In the genomic region with DNA sequence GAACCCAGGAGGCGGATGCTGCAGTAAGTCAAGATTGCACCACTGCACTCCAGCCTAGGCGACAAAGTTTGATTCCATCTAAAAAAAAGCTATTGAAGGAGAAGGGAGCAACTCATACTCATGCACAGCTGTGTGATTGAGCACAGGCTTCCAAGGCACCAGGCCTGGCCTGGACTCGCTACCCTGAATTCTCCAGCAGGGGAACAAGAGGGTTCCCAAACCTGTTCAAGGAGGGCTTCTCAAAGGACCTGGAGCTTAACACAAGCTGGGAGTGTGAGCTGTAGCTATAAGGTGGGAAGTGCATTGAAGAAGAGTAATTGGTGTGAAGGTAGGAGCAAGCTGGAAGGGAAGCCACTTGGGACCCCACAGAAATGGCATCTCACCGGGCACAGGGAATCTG, we compare ENCODE assay signal across 11 cellular contexts. TPM values are rescaled to one million over a fixed set of nuclear protein-coding genes. Genes with fewer than 3 reads are reported as not detected.
A peak's percentile ranks its signal among the peaks of the same experiment; 100 is the strongest.
DNase-seq lines count a peak whose midpoint lies in the region; FAIRE-seq lines count a peak whose summit lies in the region.
"Had no signal": no experiment of that assay in that cellular context is flagged by ENCODE, and none has a peak within 500 bp of the region (broad histone marks: within the 10 kb centered on the region; RNA-seq: fewer than 3 reads in every experiment).

No MANE protein-coding gene starts in this region.

- H3K4me3 Mint-ChIP-seq in activated T-cell treated with anti-CD3 and anti-CD28 coated beads, Interleukin-2, amount 50 U/mL, for 24 hours, result no peak overlapping the region
- H3K4me3 Mint-ChIP-seq in activated CD4-positive, alpha-beta memory T cell treated with anti-CD3 and anti-CD28 coated beads, Interleukin-2, amount 10 ng/mL, durations not matched to agents 7 days and 5 days, result no peak overlapping the region

- peak overlapping the region; percentile 52 for H3K27ac ChIP-seq in layer of hippocampus (ENCODE audit: low read depth, low read length)
- peak overlapping the region; percentile 69 for H3K27ac ChIP-seq in temporal lobe (ENCODE audit: low read depth, low read length)

- H3K27me3 ChIP-seq in layer of hippocampus (ENCODE audit: control insufficient read depth, insufficient read depth, low read length), result no peaks in the 10 kb centered on the region

- no peaks in the 10 kb centered on the region for H3K36me3 Mint-ChIP-seq in activated T-cell treated with anti-CD3 and anti-CD28 coated beads, Interleukin-2, amount 50 U/mL, for 24 hours (ENCODE audit: low read depth)
- no peaks in the 10 kb centered on the region for H3K36me3 Mint-ChIP-seq in activated CD4-positive, alpha-beta memory T cell treated with anti-CD3 and anti-CD28 coated beads, Interleukin-2, amount 10 ng/mL, durations not matched to agents 7 days and 5 days (ENCODE audit: low read depth)

- no peak for FAIRE-seq in RCC 7860 (lab: Jason Lieb, UNC)

- H3K9me3 Mint-ChIP-seq in activated T-cell treated with anti-CD3 and anti-CD28 coated beads, Interleukin-2, amount 50 U/mL, for 24 hours, result no peaks in the 10 kb centered on the region
- no peaks in the 10 kb centered on the region for H3K9me3 Mint-ChIP-seq in activated CD4-positive, alpha-beta memory T cell treated with anti-CD3 and anti-CD28 coated beads, Interleukin-2, amount 10 ng/mL, durations not matched to agents 7 days and 5 days

- peak overlapping the region; percentile 66 for H3K27ac Mint-ChIP-seq in activated T-cell treated with anti-CD3 and anti-CD28 coated beads, Interleukin-2, amount 50 U/mL, for 24 hours
- H3K27ac Mint-ChIP-seq in activated CD4-positive, alpha-beta memory T cell treated with anti-CD3 and anti-CD28 coated beads, Interleukin-2, amount 10 ng/mL, durations not matched to agents 7 days and 5 days, result peak overlapping the region; percentile 62

- no peak for DNase-seq in activated T-cell treated with anti-CD3 and anti-CD28 coated beads, Interleukin-2, amount 50 U/mL, for 24 hours
- DNase-seq in activated T-cell treated with anti-CD3 and anti-CD28 coated beads, Interleukin-2, amount 50 U/mL, for 48 hours, result no peak
- DNase-seq in activated CD4-positive, alpha-beta memory T cell treated with anti-CD3 and anti-CD28 coated beads, Interleukin-2, amount 10 ng/mL, durations not matched to agents 7 days and 5 days, result no peak
- DNase-seq in RCC 7860 (ENCODE audit: low spot score) (no peak), putamen (ENCODE audit: low spot score) (no peak), 8988T (no peak)
- DNase-seq: activated CD4-positive, alpha-beta T cell treated with anti-CD3 and anti-CD28 coated beads, Interleukin-2, amount 50 U/mL, for 1 hour; caudate nucleus; NCI-H1694 treated with DMSO at 0.1 percent for 48 hours had no signal

- CTCF ChIA-PET in activated CD4-positive, alpha-beta memory T cell treated with anti-CD3 and anti-CD28 coated beads, Interleukin-2, amount 10 ng/mL, durations not matched to agents 7 days and 5 days (lab: Charles Lee), result interaction anchor here (1.2 to 4.7 kb wide), 5 partner anchors 10 to 78 kb away, joined by 3 to 37 read pairs (median 8); no protein-coding TSS in a partner anchor

- POLR2A ChIA-PET in activated CD4-positive, alpha-beta memory T cell treated with anti-CD3 and anti-CD28 coated beads, Interleukin-2, amount 10 ng/mL, durations not matched to agents 7 days and 5 days (lab: Charles Lee), result interaction anchor here (1.0 to 6.0 kb wide), 6 partner anchors 11 to 77 kb away, joined by 3 to 90 read pairs (median 29); partner anchors contain the start of gene DDIT4

- no peaks in the 10 kb centered on the region for H3K27me3 Mint-ChIP-seq in activated T-cell treated with anti-CD3 and anti-CD28 coated beads, Interleukin-2, amount 50 U/mL, for 24 hours
- H3K27me3 Mint-ChIP-seq in activated CD4-positive, alpha-beta memory T cell treated with anti-CD3 and anti-CD28 coated beads, Interleukin-2, amount 10 ng/mL, durations not matched to agents 7 days and 5 days, result no peaks in the 10 kb centered on the region

- H3K4me1 Mint-ChIP-seq in activated T-cell treated with anti-CD3 and anti-CD28 coated beads, Interleukin-2, amount 50 U/mL, for 24 hours (ENCODE audit: low read depth), result peaks cover 68% of the 10 kb centered on the region
- H3K4me1 Mint-ChIP-seq in activated CD4-positive, alpha-beta memory T cell treated with anti-CD3 and anti-CD28 coated beads, Interleukin-2, amount 10 ng/mL, durations not matched to agents 7 days and 5 days, result peaks cover 71% of the 10 kb centered on the region

RNA-seq across cellular contexts. Expression of gene DDIT4, which starts 15.1 kb away (rescaled TPM):
- total RNA-seq in activated CD4-positive, alpha-beta memory T cell treated with anti-CD3 and anti-CD28 coated beads, Interleukin-2, amount 10 ng/mL, durations not matched to agents 7 days and 5 days, result 100 to 1,000 TPM; 475 to 481 TPM
- total RNA-seq in temporal lobe, result 20.4 TPM

RNA-seq across cellular contexts. Expression of gene ASCC1, which starts 42.5 kb away (rescaled TPM):
- 10 to 100 TPM; 35.5 to 36.2 TPM for total RNA-seq in activated CD4-positive, alpha-beta memory T cell treated with anti-CD3 and anti-CD28 coated beads, Interleukin-2, amount 10 ng/mL, durations not matched to agents 7 days and 5 days
- 35.9 TPM for total RNA-seq in temporal lobe

RNA-seq across cellular contexts. Expression of gene ANAPC16, which starts 42.8 kb away (rescaled TPM):
- total RNA-seq in activated CD4-positive, alpha-beta memory T cell treated with anti-CD3 and anti-CD28 coated beads, Interleukin-2, amount 10 ng/mL, durations not matched to agents 7 days and 5 days, result 100 to 1,000 TPM in 1 of 2 experiments, 10 to 100 TPM in 1; 94.2 to 101 TPM
- total RNA-seq in temporal lobe, result 17.0 TPM

Comparison
In these comparisons a context has a peak if more than half of its experiments do, and no peak if none do; other contexts are left out.
1. RNA of gene DDIT4, which starts 15.1 kb away (total RNA-seq): 475 to 481 TPM in activated CD4-positive, alpha-beta memory T cell treated with anti-CD3 and anti-CD28 coated beads, Interleukin-2, amount 10 ng/mL, durations not matched to agents 7 days and 5 days; 20.4 TPM in temporal lobe (single experiment); every median in the first group is over 10 times any median in the second.